ENCODE assay signal across 23 cellular contexts in the genomic region with DNA sequence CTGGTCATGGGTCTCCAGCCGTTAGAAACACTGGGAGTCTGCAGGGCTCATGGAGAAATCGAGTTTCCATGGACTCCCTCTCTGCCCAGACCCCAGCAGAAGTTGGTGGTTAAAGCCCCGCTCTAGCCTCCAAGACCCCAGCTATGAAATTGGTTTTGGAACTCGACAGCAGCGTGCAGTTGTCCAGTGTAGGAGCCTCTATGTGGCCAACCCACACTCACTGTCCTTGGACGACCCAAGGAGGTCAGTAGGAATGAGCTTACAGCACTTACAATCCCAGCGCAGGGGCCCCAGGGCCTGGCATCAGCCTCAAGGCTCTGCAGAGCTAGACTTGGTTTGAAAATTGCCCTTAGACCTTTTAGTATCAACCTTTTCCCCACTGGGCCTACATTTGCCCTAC. TPM values are rescaled to one million over a fixed set of nuclear protein-coding genes. Genes with fewer than 3 reads are reported as not detected.
A peak's percentile ranks its signal among the peaks of the same experiment; 100 is the strongest.
DNase-seq lines count a peak whose midpoint lies in the region; ATAC-seq and TF ChIP-seq lines count a peak whose summit lies in the region.
"Had no signal": no experiment of that assay in that cellular context is flagged by ENCODE, and none has a peak within 500 bp of the region (broad histone marks: within the 10 kb centered on the region; RNA-seq: fewer than 3 reads in every experiment).

No MANE protein-coding gene starts in this region.

- H3K27me3 ChIP-seq in Loucy (ENCODE audit: insufficient read depth, low read length, poor library complexity, severe bottlenecking) (no peaks in the 10 kb centered on the region), lower lobe of right lung (ENCODE audit: low read depth) (peaks cover 73% of the 10 kb centered on the region), stomach (peaks cover 28 to 94% (median 59%) of the 10 kb centered on the region in 3 donors), MG63 (no peaks in the 10 kb centered on the region)

- H2AFZ ChIP-seq in Loucy (ENCODE audit: low read length) = no peak overlapping the region
- H2AFZ ChIP-seq: PC-9 had no signal

- intact Hi-C loops in lower lobe of right lung (cut with DNase I) = no loop called here
- intact Hi-C loops in stomach (cut with DNase I; ENCODE audit: low total_unique reads) = no loop called here

- H3K9me3 Mint-ChIP-seq in brain = peaks cover 0 to 3% (median 0%) of the 10 kb centered on the region in 5 experiments
- H3K9me3 Mint-ChIP-seq: activated naive CD8-positive, alpha-beta T cell treated with anti-CD3 and anti-CD28 coated beads, Interleukin-2, amount 50 U/mL, for 24 hours; activated T-helper 17 cell treated with anti-CD3 and anti-CD28 coated beads, Interleukin-2, amount 50 U/mL, for 72 hours had no signal

- no peaks in the 10 kb centered on the region for H3K9me2 ChIP-seq in Loucy (replicated peaks; ENCODE audit: low read depth, low read length)

- H3K4me1 ChIP-seq in Loucy (ENCODE audit: insufficient read depth, low read length, poor library complexity, severe bottlenecking) (peaks cover 24% of the 10 kb centered on the region), lower lobe of right lung (peaks cover 14% of the 10 kb centered on the region), stomach (peaks cover 32 to 75% (median 69%) of the 10 kb centered on the region in 4 donors)

- ATAC-seq in lower lobe of right lung = no peak
- ATAC-seq in GM21786 (IDR thresholded peaks at IDR 0.05; ENCODE audit: unreplicated experiment) = no peak
- ATAC-seq: activated CD4-positive, alpha-beta T cell treated with anti-CD3 and anti-CD28 coated beads for 36 hours; activated naive CD8-positive, alpha-beta T cell treated with anti-CD3 and anti-CD28 coated beads, Interleukin-2, amount 50 U/mL, for 24 hours; activated T-helper 17 cell treated with anti-CD3 and anti-CD28 coated beads, Interleukin-2, amount 50 U/mL, for 72 hours had no signal

- H3K9me3 ChIP-seq in Loucy (ENCODE audit: insufficient read depth, low read depth, low read length) (no peaks in the 10 kb centered on the region), lower lobe of right lung (no peaks in the 10 kb centered on the region), stomach (no peaks in the 10 kb centered on the region), MG63 (no peaks in the 10 kb centered on the region)
- H3K9me3 ChIP-seq: BLaER1 had no signal

- H3K27ac ChIP-seq in lower lobe of right lung = no peak overlapping the region
- H3K27ac ChIP-seq in stomach = peak overlapping the region; percentile 83 to 97 (median 92)
- H3K27ac ChIP-seq: BLaER1, PC-9 had no signal

- peak overlapping the region; percentile 46 for H3K9ac ChIP-seq in Loucy (ENCODE audit: low read depth, low read length, poor library complexity, severe bottlenecking)
- H3K9ac ChIP-seq: BLaER1 had no signal

- H3K4me1 Mint-ChIP-seq in brain = peaks cover 23% of the 10 kb centered on the region
- H3K4me1 Mint-ChIP-seq: activated T-helper 17 cell treated with anti-CD3 and anti-CD28 coated beads, Interleukin-2, amount 50 U/mL, for 72 hours had no signal

- H3K36me3 Mint-ChIP-seq in brain = no peaks in the 10 kb centered on the region

- no peak for TF ChIP-seq EP300 in stomach (IDR thresholded peaks at IDR 0.05)

- peak overlapping the region; percentile 81 for H3K4me2 ChIP-seq in Loucy (ENCODE audit: low read depth, low read length, poor library complexity, severe bottlenecking)
- H3K4me2 ChIP-seq: BLaER1, PC-9 had no signal

- DNase-seq in lower lobe of right lung (peak; percentile 33), stomach (no peak), MG63 (no peak), G401 (ENCODE audit: low spot score) (no peak)
- DNase-seq: activated CD4-positive, alpha-beta T cell treated with anti-CD3 and anti-CD28 coated beads for 36 hours; activated naive CD8-positive, alpha-beta T cell treated with anti-CD3 and anti-CD28 coated beads, Interleukin-2, amount 50 U/mL, for 24 hours; cerebellar nuclear complex; IMR-90; NCI-H1436 treated with DMSO at 0.1 percent for 48 hours; NCI-H2081 treated with DMSO at 0.1 percent for 48 hours; NCI-H2227 treated with DMSO at 0.1 percent for 48 hours; NCI-H69; SHP77 treated with DMSO at 0.1 percent for 48 hours; stimulated activated CD4-positive, alpha-beta T cell treated with anti-CD3 and anti-CD28 coated beads, Interleukin-4, amount 100 ng/mL, for 1 hour; trophoblast cell had no signal

- H3K27ac Mint-ChIP-seq in brain = peak overlapping the region in 4 of 5 experiments; percentile 38 to 79 (median 65)
- H3K27ac Mint-ChIP-seq: activated CD4-positive, alpha-beta T cell treated with anti-CD3 and anti-CD28 coated beads for 36 hours; activated naive CD8-positive, alpha-beta T cell treated with anti-CD3 and anti-CD28 coated beads, Interleukin-2, amount 50 U/mL, for 24 hours; activated T-helper 17 cell treated with anti-CD3 and anti-CD28 coated beads, Interleukin-2, amount 50 U/mL, for 72 hours had no signal

- H4K20me1 ChIP-seq in Loucy (ENCODE audit: insufficient read depth, low read length, poor library complexity, severe bottlenecking) = peaks cover 1% of the 10 kb centered on the region

- whole genome bisulfite sequencing in stomach, 5 donors = 30 to 63% (median 39%) methylated on average over 5 to 7 of the region's 7 CpGs

- H3K27me3 Mint-ChIP-seq in brain = peaks cover 25% of the 10 kb centered on the region

- H3K36me3 ChIP-seq in Loucy (ENCODE audit: insufficient read depth, low read length) (no peaks in the 10 kb centered on the region), lower lobe of right lung (no peaks in the 10 kb centered on the region), stomach (no peaks in the 10 kb centered on the region), MG63 (no peaks in the 10 kb centered on the region)
- H3K36me3 ChIP-seq: BLaER1 had no signal

- TF ChIP-seq CTCF in Loucy (conservative IDR thresholded peaks at IDR 0.05; ENCODE audit: low read length) = no peak
- no peak for TF ChIP-seq CTCF in brain (conservative IDR thresholded peaks at IDR 0.05)
- no peak for TF ChIP-seq CTCF in lower lobe of right lung (IDR thresholded peaks at IDR 0.05)
- no peak for TF ChIP-seq CTCF in stomach (IDR thresholded peaks at IDR 0.05)

- H3K79me2 ChIP-seq in Loucy (ENCODE audit: insufficient read depth, low read length) = peaks cover 44% of the 10 kb centered on the region

- H3K4me3 ChIP-seq in Loucy (ENCODE audit: low read length, poor library complexity, severe bottlenecking) (peak overlapping the region; percentile 79), lower lobe of right lung (no peak overlapping the region), stomach (peak overlapping the region; percentile 55 to 93 (median 84)), MG63 (no peak overlapping the region)
- H3K4me3 ChIP-seq: BLaER1, PC-9 had no signal

- no peaks in the 10 kb centered on the region for H3F3A ChIP-seq in Loucy (ENCODE audit: low read depth)

- H3K4me3 Mint-ChIP-seq in brain = peak overlapping the region; percentile 51 to 83 (median 79)
- H3K4me3 Mint-ChIP-seq: activated CD4-positive, alpha-beta T cell treated with anti-CD3 and anti-CD28 coated beads for 36 hours; activated naive CD8-positive, alpha-beta T cell treated with anti-CD3 and anti-CD28 coated beads, Interleukin-2, amount 50 U/mL, for 24 hours; activated T-helper 17 cell treated with anti-CD3 and anti-CD28 coated beads, Interleukin-2, amount 50 U/mL, for 72 hours had no signal

- in situ Hi-C loops in G401 (cut with HindIII; ENCODE audit: low sequenced_read_pairs) = no loop called here

- TF ChIP-seq POLR2A in stomach (IDR thresholded peaks at IDR 0.05) = no peak

RNA-seq across cellular contexts. Expression of a gene that starts 3.2 kb away (rescaled TPM):
- polyA plus RNA-seq in brain (ENCODE audit: insufficient read depth, low read depth, low replicate concordance) (2.4 TPM), stomach (1 to 10 TPM; 2.4 to 8.2 (median 7.0) TPM)
- total RNA-seq in lower lobe of right lung (19.2 TPM), stomach (100 to 1,000 TPM in 2 of 5 donors, 10 to 100 TPM in 2, under 1 TPM in 1; 0.29 to 222 (median 32.2) TPM)
- total RNA-seq in MG63 (2014; rRNA removed; shearing (Covaris generic); ENCODE audit: low replicate concordance) = 0.95 TPM in 1 of 2 replicates, not detected in the other
- 2.8 and 5.0 TPM in 2 replicates for total RNA-seq in G401 (2014; rRNA removed; shearing (Covaris generic))
- total RNA-seq: activated T-helper 17 cell treated with anti-CD3 and anti-CD28 coated beads, Interleukin-2, amount 50 U/mL, for 72 hours; IMR-90; LHCN-M2; PC-9 had no signal

RNA-seq across cellular contexts. Expression of a gene that starts 44.5 kb away (rescaled TPM):
- polyA plus RNA-seq in brain (ENCODE audit: insufficient read depth, low read depth, low replicate concordance) (not detected), stomach (not detected)
- total RNA-seq in lower lobe of right lung (not detected), stomach (not detected)
- not detected in 2 replicates for total RNA-seq in MG63 (2014; rRNA removed; shearing (Covaris generic); ENCODE audit: low replicate concordance)
- not detected in 2 replicates for total RNA-seq in G401 (2014; rRNA removed; shearing (Covaris generic))
- total RNA-seq: activated CD4-positive, alpha-beta T cell treated with anti-CD3 and anti-CD28 coated beads for 36 hours; activated T-helper 17 cell treated with anti-CD3 and anti-CD28 coated beads, Interleukin-2, amount 50 U/mL, for 72 hours; frontal cortex; IMR-90; LHCN-M2; PC-9 had no signal
- polyA plus RNA-seq: IMR-90 had no signal

Comparison
In these comparisons a context has a peak if more than half of its experiments do, and no peak if none do; other contexts are left out.
1. H3K4me3 ChIP-seq: peak in Loucy (single experiment) and stomach (4 of 4); none in lower lobe of right lung (single experiment) and MG63 (single experiment).